Comparison of ENCODE assay signal across 8 cellular contexts in the genomic region with DNA sequence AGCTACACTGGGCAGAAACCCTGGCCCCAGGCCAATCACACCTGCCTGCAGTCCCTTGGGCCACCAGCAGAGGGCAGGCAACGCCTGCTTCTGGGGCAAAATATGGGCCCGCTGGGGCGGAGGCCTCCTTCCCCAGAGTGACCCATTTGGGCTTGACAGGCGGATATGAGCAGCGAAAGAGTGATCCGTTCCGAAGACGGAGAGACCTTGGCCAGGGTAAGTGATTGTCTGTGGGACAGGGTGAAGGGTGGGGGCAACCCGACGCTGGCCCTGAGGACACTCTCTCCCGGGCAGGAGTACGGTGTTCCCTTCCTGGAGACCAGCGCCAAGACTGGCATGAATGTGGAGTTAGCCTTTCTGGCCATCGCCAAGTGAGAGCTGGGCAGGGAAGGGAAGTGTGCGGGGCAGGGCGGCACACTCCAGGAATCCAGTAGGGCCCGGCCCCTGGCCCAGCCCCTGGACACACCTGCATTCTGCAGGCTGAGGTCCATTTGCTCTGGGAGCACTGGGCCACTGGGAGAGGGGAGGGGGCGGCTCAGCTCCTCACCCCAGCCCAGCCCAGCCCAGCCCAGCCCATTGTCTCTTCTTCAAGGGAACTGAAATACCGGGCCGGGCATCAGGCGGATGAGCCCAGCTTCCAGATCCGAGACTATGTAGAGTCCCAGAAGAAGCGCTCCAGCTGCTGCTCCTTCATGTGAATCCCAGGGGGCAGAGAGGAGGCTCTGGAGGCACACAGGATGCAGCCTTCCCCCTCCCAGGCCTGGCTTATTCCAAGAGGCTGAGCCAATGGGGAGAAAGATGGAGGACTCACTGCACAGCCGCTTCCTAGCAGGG. TPM values are rescaled to one million over a fixed set of nuclear protein-coding genes. Genes with fewer than 3 reads are reported as not detected.
DNase-seq lines count a peak whose midpoint lies in the region; ATAC-seq lines count a peak whose summit lies in the region.

No MANE protein-coding gene starts in this region.

- intact Hi-C loops in left colon (cut with DNase I, micrococcal nuclease), result loop anchor here (5.0 kb wide), 2 partner anchors 122 to 127 kb away; partner anchors contain the start of gene FDXR (in 1 of the 2)

- peak; percentile 43 for ATAC-seq in left colon
- no peak for ATAC-seq in GM18867 (IDR thresholded peaks at IDR 0.05; ENCODE audit: unreplicated experiment)

- DNase-seq in NCI-H345 (lab: John Stamatoyannopoulos, UW), result peak; percentile 56
- DNase-seq in NCI-H345 treated with DMSO at 0.1 percent for 48 hours (lab: John Stamatoyannopoulos, UW; ENCODE audit: unreplicated experiment), result no peak
- peak; percentile 20 to 65 for DNase-seq in NCI-H2081 (lab: John Stamatoyannopoulos, UW)
- peak; percentile 73 for DNase-seq in activated CD4-positive, alpha-beta T cell treated with anti-CD3 and anti-CD28 coated beads for 1 hour
- DNase-seq in cerebellum (ENCODE audit: low spot score), result peak; percentile 79
- peak; percentile 75 to 88 for DNase-seq in left colon
- peak; percentile 83 for DNase-seq in stimulated activated CD4-positive, alpha-beta T cell treated with anti-CD3 and anti-CD28 coated beads, Interleukin-1b, Interleukin-23, amount 100 ng/mL, for 48 hours

RNA-seq across cellular contexts. Expression of gene NHERF1, which starts 3.5 kb away (rescaled TPM):
- total RNA-seq in cerebellum (10.3 TPM), left colon (100 to 1,000 TPM; 186 to 256 TPM)

RNA-seq across cellular contexts. Expression of gene RAB37, which starts 7.9 kb away (rescaled TPM):
- total RNA-seq in cerebellum (0.82 TPM), left colon (10 to 100 TPM in 1 of 2 donors, 1 to 10 TPM in 1; 7.6 to 14.2 TPM)

RNA-seq across cellular contexts. Expression of gene NAT9, which starts 31.2 kb away (rescaled TPM):
- total RNA-seq in cerebellum (22.0 TPM), left colon (10 to 100 TPM; 30.7 to 42.8 TPM)

RNA-seq across cellular contexts. Expression of gene CD300LF, which starts 32.2 kb away (rescaled TPM):
- total RNA-seq in cerebellum (0.27 TPM), left colon (1 to 10 TPM in 1 of 2 donors, under 1 TPM in 1; 0.82 to 2.0 TPM)

Comparison
In these comparisons a context has a peak if more than half of its experiments do, and no peak if none do; other contexts are left out.
1. RNA of gene NHERF1, which starts 3.5 kb away (total RNA-seq): 186 to 256 TPM in left colon; 10.3 TPM in cerebellum (single experiment); every median in the first group is over 10 times any median in the second.